ENCODE assay signal across 1 cellular context in genomic region chr3:38346584-38347410, GRCh38.
A peak's percentile ranks its signal among the peaks of the same experiment; 100 is the strongest.
TF ChIP-seq lines count a peak whose summit lies in the region.

Gene XYLB (plus strand): TSS chr3:38346785. CDS start chr3:38346869, 84 bp downstream.

TF ChIP-seq in HepG2, 621 proteins besides CTCF, POLR2A, EP300 and RAD21 (continued from another document and continues in another):
- TF ChIP-seq PATZ1 (CRISPR knock-in tag; IDR thresholded peaks at IDR 0.05) = peak; percentile 93
- peak; percentile 91 for TF ChIP-seq CBFB (CRISPR knock-in tag; IDR thresholded peaks at IDR 0.05)
- no peak for TF ChIP-seq MTA3 (CRISPR knock-in tag; IDR thresholded peaks at IDR 0.05)
- peak; percentile 73 for TF ChIP-seq ZNF646 (CRISPR knock-in tag; IDR thresholded peaks at IDR 0.05)
- TF ChIP-seq CREB3 (CRISPR knock-in tag; IDR thresholded peaks at IDR 0.05) = peak; percentile 91; the same call in 1 of the 2 replicates
- peak; percentile 76 for TF ChIP-seq ZNF407 (CRISPR knock-in tag; IDR thresholded peaks at IDR 0.05; ENCODE audit: not compliant biosample characterization)
- peak; percentile 92 for TF ChIP-seq ZNF792 (CRISPR knock-in tag; IDR thresholded peaks at IDR 0.05)
- TF ChIP-seq ZNF432 (CRISPR knock-in tag; IDR thresholded peaks at IDR 0.05; ENCODE audit: borderline replicate concordance) = no peak
- peak; percentile 94 for TF ChIP-seq IRF9 (CRISPR knock-in tag; IDR thresholded peaks at IDR 0.05; ENCODE audit: borderline replicate concordance)
- TF ChIP-seq RNF219 (CRISPR knock-in tag; IDR thresholded peaks at IDR 0.05) = no peak
- peak; percentile 61; the same call in 1 of the 2 replicates for TF ChIP-seq PHF20 (CRISPR knock-in tag; IDR thresholded peaks at IDR 0.05)
- peak; percentile 79 for TF ChIP-seq MLX (CRISPR knock-in tag; IDR thresholded peaks at IDR 0.05)
- 0 out of 2 replicates have a peak, but pooled peaks have one; percentile 19 for TF ChIP-seq SNAPC5 (CRISPR knock-in tag; IDR thresholded peaks at IDR 0.05; ENCODE audit: borderline replicate concordance)
- peak; percentile 93 for TF ChIP-seq ZNF543 (CRISPR knock-in tag; IDR thresholded peaks at IDR 0.05)
- TF ChIP-seq AKAP8 (CRISPR knock-in tag; IDR thresholded peaks at IDR 0.05) = peak; percentile 92
- TF ChIP-seq U2AF2 (IDR thresholded peaks at IDR 0.05; ENCODE audit: low read depth, low read length) = 0 out of 2 replicates have a peak, but pooled peaks have one; percentile 77
- peak; percentile 84; the same call in 1 of the 2 replicates for TF ChIP-seq ZNF816 (CRISPR knock-in tag; IDR thresholded peaks at IDR 0.05; ENCODE audit: borderline replicate concordance)
- no peak for TF ChIP-seq PLRG1 (conservative IDR thresholded peaks at IDR 0.05)
- peak; percentile 87 for TF ChIP-seq ZNF256 (CRISPR knock-in tag; conservative IDR thresholded peaks at IDR 0.05)
- TF ChIP-seq TP53 (CRISPR knock-in tag; conservative IDR thresholded peaks at IDR 0.05) = peak; percentile 40; the same call in 1 of the 2 replicates
- TF ChIP-seq ZBTB7B (CRISPR knock-in tag; IDR thresholded peaks at IDR 0.05) = peak; percentile 92; the same call in 1 of the 2 replicates
- peak; percentile 29; the same call in 1 of the 2 replicates for TF ChIP-seq TFAP4 (IDR thresholded peaks at IDR 0.05; ENCODE audit: borderline replicate concordance, low read depth)
- peak; percentile 95 for TF ChIP-seq ZGPAT (CRISPR knock-in tag; IDR thresholded peaks at IDR 0.05)
- TF ChIP-seq GFI1 (CRISPR knock-in tag; IDR thresholded peaks at IDR 0.05; ENCODE audit: borderline replicate concordance) = peak; percentile 84
- TF ChIP-seq SRSF9 (IDR thresholded peaks at IDR 0.05; ENCODE audit: borderline replicate concordance, insufficient read depth, low read depth, low read length, poor library complexity, severe bottlenecking) = no peak
